In genomic region chrX:40009890-40010289, GRCh38 we compare ENCODE assay signal across 1 cellular context.
TF ChIP-seq lines count a peak whose summit lies in the region.

No MANE protein-coding gene starts in this region.

TF ChIP-seq in WTC11, 78 proteins besides CTCF, POLR2A, EP300 and RAD21 (continued from another document):
- no peak for TF ChIP-seq NR1H2 (CRISPR knock-in tag; IDR thresholded peaks at IDR 0.05)
